In genomic region chr2:9799011-9799596, GRCh38 we compare ENCODE assay signal across 8 cellular contexts. TPM values are rescaled to one million over a fixed set of nuclear protein-coding genes. Genes with fewer than 3 reads are reported as not detected.
DNase-seq lines count a peak whose midpoint lies in the region; ATAC-seq and TF ChIP-seq lines count a peak whose summit lies in the region.

No MANE protein-coding gene starts in this region.

- H2BK120ac ChIP-seq in mesenchymal stem cell (ENCODE audit: low read depth, low read length): no peak overlapping the region

- no peak overlapping the region for H3K14ac ChIP-seq in mesenchymal stem cell (ENCODE audit: low read length in 2 of 2)

- peak overlapping the region; percentile 34 for H2BK15ac ChIP-seq in mesenchymal stem cell (ENCODE audit: low read depth, poor library complexity, severe bottlenecking)

- no peak overlapping the region for H4K8ac ChIP-seq in mesenchymal stem cell (ENCODE audit: low read length)

- 85% methylated on average over 10 of the region's 11 CpGs for WGBS in mesenchymal stem cell

- no peak overlapping the region for H3K4me3 ChIP-seq in DND-41 (ENCODE audit: low read depth in 1 of 2, low read length in 2 of 2)
- no peak overlapping the region for H3K4me3 ChIP-seq in mesenchymal stem cell (ENCODE audit: insufficient read depth in 1 of 2, low read depth in 1 of 2, low read length in 2 of 2)

- no peak overlapping the region for H2BK12ac ChIP-seq in mesenchymal stem cell (ENCODE audit: low read length in 2 of 2)

- H2BK5ac ChIP-seq in mesenchymal stem cell (ENCODE audit: low read depth, low read length, poor library complexity, severe bottlenecking): no peak overlapping the region

- no peak overlapping the region for H3K4me2 ChIP-seq in DND-41 (ENCODE audit: insufficient read depth, low read length)
- H3K4me2 ChIP-seq in mesenchymal stem cell (ENCODE audit: low read length, poor library complexity, severe bottlenecking): no peak overlapping the region

- no peaks in the 10 kb centered on the region for H3K79me1 ChIP-seq in mesenchymal stem cell (replicated peaks; ENCODE audit: low read length, poor library complexity, severe bottlenecking)

- peak overlapping the region; percentile 27 for H4K91ac ChIP-seq in mesenchymal stem cell (ENCODE audit: low read length)

- H3K4ac ChIP-seq in mesenchymal stem cell (ENCODE audit: low read depth in 1 of 2, low read length in 2 of 2): no peak overlapping the region

- H4K20me1 ChIP-seq in DND-41 (ENCODE audit: insufficient read depth, low read length): no peaks in the 10 kb centered on the region; the same call in 1 of the 2 replicates

- ATAC-seq in DND-41 (ENCODE audit: insufficient read depth, low read depth): peak; percentile 16; the same call in 2 of the 3 replicates
- ATAC-seq in GM21576 (IDR thresholded peaks at IDR 0.05; ENCODE audit: unreplicated experiment): peak; percentile 38
- ATAC-seq in esophagus mucosa: no peak

- no peak for TF ChIP-seq CTCF in DND-41 (IDR thresholded peaks at IDR 0.05; ENCODE audit: borderline replicate concordance, extremely low read depth, low read length, poor library complexity, severe bottlenecking)

- no peaks in the 10 kb centered on the region for H3K27me3 ChIP-seq in DND-41 (ENCODE audit: insufficient read depth, low read length, poor library complexity)
- H3K27me3 ChIP-seq in mesenchymal stem cell (ENCODE audit: control insufficient read depth in 1 of 2, insufficient read depth in 1 of 2, low read length in 2 of 2): no peaks in the 10 kb centered on the region

- H3K9me3 ChIP-seq in DND-41 (ENCODE audit: insufficient read depth, low read length, severe bottlenecking): no peaks in the 10 kb centered on the region
- H3K9me3 ChIP-seq in mesenchymal stem cell (ENCODE audit: control insufficient read depth, low read length): no peaks in the 10 kb centered on the region

- H3K79me2 ChIP-seq in DND-41 (ENCODE audit: insufficient read depth, low read length): no peaks in the 10 kb centered on the region

- H2AK5ac ChIP-seq in mesenchymal stem cell (ENCODE audit: low read length, severe bottlenecking): no peak overlapping the region

- DNase-seq in DND-41 (no peak), SKM-1 (lab: John Stamatoyannopoulos, UW; ENCODE audit: unreplicated experiment) (peak; percentile 23), mesenchymal stem cell (no peak), COLO829 (ENCODE audit: low spot score) (no peak), NCI-H345 treated with DMSO at 0.1 percent for 48 hours (lab: John Stamatoyannopoulos, UW; ENCODE audit: unreplicated experiment) (no peak), NCI-H2196 treated with DMSO at 0.1 percent for 48 hours (lab: John Stamatoyannopoulos, UW; ENCODE audit: unreplicated experiment) (no peak)

- H3K27ac ChIP-seq in DND-41 (ENCODE audit: low read length) (no peak overlapping the region), mesenchymal stem cell (ENCODE audit: low read length, poor library complexity, severe bottlenecking) (no peak overlapping the region)

- no peaks in the 10 kb centered on the region for H3K36me3 ChIP-seq in DND-41 (ENCODE audit: insufficient read depth, low read length)
- no peaks in the 10 kb centered on the region for H3K36me3 ChIP-seq in mesenchymal stem cell (ENCODE audit: control insufficient read depth in 1 of 2, insufficient read depth in 2 of 2, low read depth in 1 of 2, low read length in 2 of 2)

- no peak overlapping the region for H3K23ac ChIP-seq in mesenchymal stem cell (ENCODE audit: low read length in 2 of 2)

- H3K9ac ChIP-seq in DND-41 (ENCODE audit: low read depth, low read length) (no peak overlapping the region), mesenchymal stem cell (ENCODE audit: low read length) (no peak overlapping the region)

- H2AFZ ChIP-seq in DND-41 (ENCODE audit: low read depth, low read length) (no peak overlapping the region), mesenchymal stem cell (ENCODE audit: low read depth, low read length) (no peak overlapping the region)

- no peak overlapping the region for H3K18ac ChIP-seq in mesenchymal stem cell (ENCODE audit: low read depth in 1 of 2, low read length in 2 of 2)

- H3K4me1 ChIP-seq in DND-41 (ENCODE audit: insufficient read depth, low read length): peaks cover 3% of the 10 kb centered on the region; the same call in 1 of the 2 replicates
- H3K4me1 ChIP-seq in mesenchymal stem cell (ENCODE audit: control insufficient read depth, insufficient read depth, low read depth, low read length): peaks cover 30% of the 10 kb centered on the region

RNA-seq across cellular contexts. Expression of gene TAF1B, which starts 44.2 kb away (rescaled TPM):
- 12.1 TPM for polyA plus RNA-seq in mesenchymal stem cell (2013, experiment 1 of 2)
- polyA plus RNA-seq in mesenchymal stem cell (2013, experiment 2 of 2): 12.5 TPM
- 24.7 TPM for total RNA-seq in esophagus mucosa
